Comparison of ENCODE assay signal across 9 cellular contexts in the genomic region with DNA sequence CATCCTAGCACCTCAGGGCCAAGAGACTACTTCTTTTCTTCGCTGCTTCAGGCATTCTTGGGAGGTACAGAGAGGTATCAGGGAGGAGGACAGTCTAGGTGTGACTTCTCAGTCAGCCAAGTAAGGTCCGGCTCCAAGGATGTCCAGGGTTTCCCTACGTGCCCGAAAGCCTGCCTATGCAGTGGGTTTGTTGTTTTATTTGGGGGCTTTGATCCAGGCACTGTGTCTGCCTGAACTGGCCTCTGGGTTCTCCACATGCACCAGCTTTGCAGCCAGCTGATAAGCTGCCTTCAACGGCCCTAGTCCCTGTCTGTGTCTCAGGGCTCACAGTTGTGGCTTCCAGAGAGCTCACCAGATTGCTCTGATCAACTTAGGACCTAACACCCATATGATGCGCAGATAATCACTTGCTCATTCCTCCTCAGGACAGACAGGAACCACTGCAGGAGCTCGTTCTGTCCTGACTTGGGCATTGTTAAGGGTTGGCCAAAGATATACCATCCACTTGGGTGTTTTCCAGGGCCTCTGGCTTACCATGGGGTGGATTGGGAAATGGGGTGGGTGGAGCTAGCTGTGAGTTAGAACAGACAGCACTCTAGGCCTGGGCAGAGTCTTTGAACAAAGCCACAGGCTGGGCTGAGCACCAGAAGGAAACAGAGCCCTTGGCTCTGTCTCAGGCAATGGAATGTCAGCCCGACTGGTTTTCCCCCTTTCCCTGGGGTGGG. TPM values are rescaled to one million over a fixed set of nuclear protein-coding genes. Genes with fewer than 3 reads are reported as not detected.
A peak's percentile ranks its signal among the peaks of the same experiment; 100 is the strongest.
DNase-seq lines count a peak whose midpoint lies in the region; ATAC-seq, FAIRE-seq and TF ChIP-seq lines count a peak whose summit lies in the region.
"Had no signal": no experiment of that assay in that cellular context is flagged by ENCODE, and none has a peak within 500 bp of the region (broad histone marks: within the 10 kb centered on the region; RNA-seq: fewer than 3 reads in every experiment).

No MANE protein-coding gene starts in this region.

- H3K36me3 Mint-ChIP-seq in CD14-positive monocyte: no peaks in the 10 kb centered on the region

- peaks cover 3% of the 10 kb centered on the region for H3K27me3 ChIP-seq in adipocyte (replicated peaks; ENCODE audit: control insufficient read depth, insufficient read depth, low read length)

- DNase-seq in H54 (ENCODE audit: insufficient read length, low spot score): peak; percentile 26
- peak; percentile 82 for DNase-seq in adipocyte (ENCODE audit: low read depth)
- peak; percentile 40 for DNase-seq in glomerular visceral epithelial cell (ENCODE audit: extremely low spot score)
- peak; percentile 22 for DNase-seq in pulmonary artery endothelial cell (ENCODE audit: low read depth, low spot score)
- no peak for DNase-seq in activated CD4-positive, alpha-beta T cell treated with anti-CD3 and anti-CD28 coated beads, Interleukin-2, amount 50 U/mL, for 1 hour
- no peak for DNase-seq in CD14-positive monocyte (ENCODE audit: low spot score)
- no peak for DNase-seq in RPMI8226
- DNase-seq: activated T-cell treated with anti-CD3 and anti-CD28 coated beads, Interleukin-2, amount 50 U/mL, for 48 hours had no signal

- peak; percentile 33 for FAIRE-seq in H54 (lab: Jason Lieb, UNC)

- H3K36me3 ChIP-seq in adipocyte (ENCODE audit: control insufficient read depth, insufficient read depth, low read length, severe bottlenecking): no peaks in the 10 kb centered on the region

- H3K4me3 Mint-ChIP-seq in CD14-positive monocyte: no peak overlapping the region

- TF ChIP-seq CTCF in CD14-positive monocyte (IDR thresholded peaks at IDR 0.05): no peak

- intact Hi-C loops in CD14-positive monocyte (cut with micrococcal nuclease): no loop called here

- H3K4me3 ChIP-seq in adipocyte (ENCODE audit: low read length): no peak overlapping the region

- peaks cover 0 to 3% (median 2%) of the 10 kb centered on the region in 3 donors for H3K27me3 Mint-ChIP-seq in CD14-positive monocyte (ENCODE audit: low read depth in 3 of 3)

- H3K9me3 Mint-ChIP-seq in CD14-positive monocyte: peaks cover 0 to 1% (median 0%) of the 10 kb centered on the region in 7 donors

- no peaks in the 10 kb centered on the region for H3K9me3 ChIP-seq in adipocyte (ENCODE audit: control insufficient read depth, low read length)

- ATAC-seq in GM18870 (IDR thresholded peaks at IDR 0.05; ENCODE audit: unreplicated experiment): no peak

- peaks cover 13% of the 10 kb centered on the region for H3K4me1 ChIP-seq in adipocyte (ENCODE audit: control insufficient read depth, insufficient read depth, low read length)

- no peak overlapping the region for H3K27ac Mint-ChIP-seq in CD14-positive monocyte

- no peak for TF ChIP-seq POLR2A in H54 (IDR thresholded peaks at IDR 0.05; ENCODE audit: low read depth, low read length)

- H3K9ac ChIP-seq in adipocyte (ENCODE audit: low read length): no peak overlapping the region

- no peaks in the 10 kb centered on the region for H3K4me1 Mint-ChIP-seq in CD14-positive monocyte

RNA-seq across cellular contexts. Expression of gene CRYBB3, which starts 45.5 kb away (rescaled TPM):
- total RNA-seq in pulmonary artery endothelial cell: not detected in 2 replicates
- not detected for polyA plus RNA-seq in CD14-positive monocyte

Comparison
In these comparisons a context has a peak if more than half of its experiments do, and no peak if none do; other contexts are left out.
1. DNase-seq: peak in H54 (single experiment), adipocyte (single experiment), glomerular visceral epithelial cell (single experiment) and pulmonary artery endothelial cell (single experiment); none in activated CD4-positive, alpha-beta T cell treated with anti-CD3 and anti-CD28 coated beads, Interleukin-2, amount 50 U/mL, for 1 hour (single experiment), CD14-positive monocyte (single experiment) and RPMI8226 (single experiment).